In genomic region chr1:24871306-24871901, GRCh38 we compare ENCODE assay signal across 14 cellular contexts. TPM values are rescaled to one million over a fixed set of nuclear protein-coding genes. Genes with fewer than 3 reads are reported as not detected.
"Had no signal": no experiment of that assay in that cellular context is flagged by ENCODE, and none has a peak within 500 bp of the region (broad histone marks: within the 10 kb centered on the region; RNA-seq: fewer than 3 reads in every experiment).

No MANE protein-coding gene starts in this region.

- H3K27me3 ChIP-seq: ascending aorta, cardiac muscle cell, upper lobe of left lung had no signal

- H3K9me3 Mint-ChIP-seq: activated T-cell treated with anti-CD3 and anti-CD28 coated beads, Interleukin-2, amount 50 U/mL, for 4 hours had no signal

- ATAC-seq: heart left ventricle had no signal

- H3K4me1 ChIP-seq: ascending aorta, SJCRH30 had no signal

- H3K27ac ChIP-seq: ascending aorta, cardiac muscle cell, heart left ventricle, SJCRH30, upper lobe of left lung, VCaP had no signal

- DNase-seq: activated CD4-positive, alpha-beta T cell treated with anti-CD3 and anti-CD28 coated beads for 48 hours; activated T-cell treated with anti-CD3 and anti-CD28 coated beads, Interleukin-2, amount 50 U/mL, for 4 hours; effector CD4-positive, alpha-beta T cell; heart left ventricle; kidney; mesendoderm; SJCRH30; small intestine; substantia nigra had no signal

- H3K36me3 ChIP-seq: ascending aorta, cardiac muscle cell, heart left ventricle, SJCRH30, upper lobe of left lung had no signal

- H3K9me3 ChIP-seq: ascending aorta, heart left ventricle, SJCRH30, upper lobe of left lung had no signal

- H3K4me3 Mint-ChIP-seq: activated T-cell treated with anti-CD3 and anti-CD28 coated beads, Interleukin-2, amount 50 U/mL, for 4 hours had no signal

- H3K4me3 ChIP-seq: ascending aorta, cardiac muscle cell, heart left ventricle, SJCRH30, upper lobe of left lung had no signal

RNA-seq across cellular contexts. Expression of gene RUNX3, which starts 58.7 kb away (rescaled TPM):
- total RNA-seq: cardiac muscle cell, frontal cortex had no signal
- polyA plus RNA-seq: cardiac muscle cell had no signal
